Comparison of ENCODE assay signal across 8 cellular contexts in genomic region chr3:100260081-100260684, GRCh38. TPM values are rescaled to one million over a fixed set of nuclear protein-coding genes. Genes with fewer than 3 reads are reported as not detected.
A peak's percentile ranks its signal among the peaks of the same experiment; 100 is the strongest.
DNase-seq lines count a peak whose midpoint lies in the region; ATAC-seq and TF ChIP-seq lines count a peak whose summit lies in the region.

No MANE protein-coding gene starts in this region.

- H3K36me3 Mint-ChIP-seq in Calu3 (ENCODE audit: insufficient read depth, unreplicated experiment), result peaks cover 15% of the 10 kb centered on the region
- no peaks in the 10 kb centered on the region for H3K36me3 Mint-ChIP-seq in activated CD8-positive, alpha-beta T cell treated with anti-CD3 and anti-CD28 coated beads, Interleukin-2, amount 10 ng/mL, durations not matched to agents 7 days and 5 days (ENCODE audit: low read depth)

- peak overlapping the region; percentile 82 for H3K4me3 Mint-ChIP-seq in Calu3 (ENCODE audit: low read depth, unreplicated experiment)
- peak overlapping the region; percentile 88 for H3K4me3 Mint-ChIP-seq in activated CD8-positive, alpha-beta T cell treated with anti-CD3 and anti-CD28 coated beads, Interleukin-2, amount 10 ng/mL, durations not matched to agents 7 days and 5 days

- H3K27me3 Mint-ChIP-seq in Calu3 (ENCODE audit: unreplicated experiment), result no peaks in the 10 kb centered on the region
- H3K27me3 Mint-ChIP-seq in activated CD8-positive, alpha-beta T cell treated with anti-CD3 and anti-CD28 coated beads, Interleukin-2, amount 10 ng/mL, durations not matched to agents 7 days and 5 days (ENCODE audit: low read depth), result no peaks in the 10 kb centered on the region

- H3K27me3 ChIP-seq in osteoblast (ENCODE audit: insufficient read depth, low read length), result no peaks in the 10 kb centered on the region

- H3K4me3 ChIP-seq in osteoblast (ENCODE audit: insufficient read depth, low read length), result peak overlapping the region; percentile 98

- peaks cover 33% of the 10 kb centered on the region for H3K4me1 Mint-ChIP-seq in Calu3 (ENCODE audit: low read depth, unreplicated experiment)
- H3K4me1 Mint-ChIP-seq in activated CD8-positive, alpha-beta T cell treated with anti-CD3 and anti-CD28 coated beads, Interleukin-2, amount 10 ng/mL, durations not matched to agents 7 days and 5 days (ENCODE audit: low read depth), result peaks cover 51% of the 10 kb centered on the region

- peak overlapping the region; percentile 87 for H3K27ac Mint-ChIP-seq in Calu3 (ENCODE audit: unreplicated experiment)
- H3K27ac Mint-ChIP-seq in activated CD8-positive, alpha-beta T cell treated with anti-CD3 and anti-CD28 coated beads, Interleukin-2, amount 10 ng/mL, durations not matched to agents 7 days and 5 days, result peak overlapping the region; percentile 94

- no peaks in the 10 kb centered on the region for H3K36me3 ChIP-seq in osteoblast (ENCODE audit: insufficient read depth, low read length)

- H3K9me3 Mint-ChIP-seq in Calu3 (ENCODE audit: low read depth, unreplicated experiment), result no peaks in the 10 kb centered on the region
- no peaks in the 10 kb centered on the region for H3K9me3 Mint-ChIP-seq in activated CD8-positive, alpha-beta T cell treated with anti-CD3 and anti-CD28 coated beads, Interleukin-2, amount 10 ng/mL, durations not matched to agents 7 days and 5 days (ENCODE audit: insufficient read depth)

- H3K4me1 ChIP-seq in osteoblast (ENCODE audit: insufficient read depth, low read length), result peaks cover 60% of the 10 kb centered on the region

- peaks cover 43% of the 10 kb centered on the region for H3K79me2 ChIP-seq in osteoblast (ENCODE audit: insufficient read depth, low read length)

- H3K9me3 ChIP-seq in osteoblast (ENCODE audit: low read depth, low read length), result no peaks in the 10 kb centered on the region

- peak overlapping the region; percentile 100 for H3K27ac ChIP-seq in osteoblast (ENCODE audit: low read depth, low read length)

- no peak for DNase-seq in Calu3
- peak; percentile 40 for DNase-seq in HuH-7.5 (ENCODE audit: low spot score)
- no peak for DNase-seq in activated CD8-positive, alpha-beta T cell treated with anti-CD3 and anti-CD28 coated beads, Interleukin-2, amount 10 ng/mL, durations not matched to agents 7 days and 5 days
- peak; percentile 13 for DNase-seq in glomerular visceral epithelial cell (ENCODE audit: extremely low spot score)
- peak; percentile 32 for DNase-seq in osteoblast (ENCODE audit: insufficient read length, low spot score, missing footprints)
- no peak for DNase-seq in activated CD4-positive, CD25-positive, alpha-beta regulatory T cell (lab: John Stamatoyannopoulos, UW)
- DNase-seq in NCI-H1048 (lab: John Stamatoyannopoulos, UW), result no peak

- no peak for ATAC-seq in activated CD8-positive, alpha-beta T cell treated with anti-CD3 and anti-CD28 coated beads, Interleukin-2, amount 10 ng/mL, durations not matched to agents 7 days and 5 days
- no peak for ATAC-seq in HG03025 (IDR thresholded peaks at IDR 0.05; ENCODE audit: low FRiP score, unreplicated experiment)

- TSS peak; percentile 53 for BruUV-seq in Calu3 (replicated peaks; lab: Mats Ljungman, UMichigan)

- CTCF ChIA-PET in Calu3 (lab: Charles Lee), result interaction anchor here (0.7 to 1.3 kb wide), 7 partner anchors 157 to 443 kb away, joined by 3 to 8 read pairs (median 4); partner anchors contain the start of gene CMSS1
- CTCF ChIA-PET in activated CD8-positive, alpha-beta T cell treated with anti-CD3 and anti-CD28 coated beads, Interleukin-2, amount 10 ng/mL, durations not matched to agents 7 days and 5 days (lab: Charles Lee), result interaction anchor here (0.7 to 2.7 kb wide), 13 partner anchors 9 to 437 kb away, joined by 3 to 18 read pairs (median 5); no protein-coding TSS in a partner anchor

- intact Hi-C loops in Calu3 (cut with micrococcal nuclease; ENCODE audit: unreplicated experiment), result no loop called here

- TF ChIP-seq CTCF in Calu3 (IDR thresholded peaks at IDR 0.05; ENCODE audit: unreplicated experiment) (no peak), osteoblast (IDR thresholded peaks at IDR 0.05; ENCODE audit: extremely low read depth, low read depth, low read length) (no peak)

- peak overlapping the region; percentile 84 for H3K4me2 ChIP-seq in osteoblast (ENCODE audit: insufficient read depth, low read length)

- peak overlapping the region; percentile 61 for H2AFZ ChIP-seq in osteoblast (ENCODE audit: low read length)

- POLR2A ChIA-PET in activated CD8-positive, alpha-beta T cell treated with anti-CD3 and anti-CD28 coated beads, Interleukin-2, amount 10 ng/mL, durations not matched to agents 7 days and 5 days (lab: Charles Lee), result interaction anchor here (0.6 to 1.9 kb wide), 11 partner anchors 9 to 454 kb away, joined by 3 to 12 read pairs (median 3); partner anchors contain the start of genes LNP1, NIT2, TFG and TOMM70

- peaks cover 13% of the 10 kb centered on the region for H4K20me1 ChIP-seq in osteoblast (ENCODE audit: insufficient read depth, low read length)

RNA-seq across cellular contexts. Expression of gene TBC1D23, which starts 0.6 kb away (rescaled TPM):
- total RNA-seq in Calu3 (2022), result 26.1 and 27.6 TPM in 2 replicates
- 10 to 100 TPM; 28.6 to 29.3 TPM for total RNA-seq in activated CD8-positive, alpha-beta T cell treated with anti-CD3 and anti-CD28 coated beads, Interleukin-2, amount 10 ng/mL, durations not matched to agents 7 days and 5 days
- total RNA-seq in osteoblast, result 64.4 and 64.5 TPM in 2 replicates

Comparison
In these comparisons a context has a peak if more than half of its experiments do, and no peak if none do; other contexts are left out.
1. DNase-seq: peak in HuH-7.5 (single experiment), glomerular visceral epithelial cell (single experiment) and osteoblast (single experiment); none in Calu3 (single experiment), activated CD8-positive, alpha-beta T cell treated with anti-CD3 and anti-CD28 coated beads, Interleukin-2, amount 10 ng/mL, durations not matched to agents 7 days and 5 days (single experiment), activated CD4-positive, CD25-positive, alpha-beta regulatory T cell (0 of 4) and NCI-H1048 (single experiment).